8 cellular contexts compared by ENCODE assay signal in the genomic region with DNA sequence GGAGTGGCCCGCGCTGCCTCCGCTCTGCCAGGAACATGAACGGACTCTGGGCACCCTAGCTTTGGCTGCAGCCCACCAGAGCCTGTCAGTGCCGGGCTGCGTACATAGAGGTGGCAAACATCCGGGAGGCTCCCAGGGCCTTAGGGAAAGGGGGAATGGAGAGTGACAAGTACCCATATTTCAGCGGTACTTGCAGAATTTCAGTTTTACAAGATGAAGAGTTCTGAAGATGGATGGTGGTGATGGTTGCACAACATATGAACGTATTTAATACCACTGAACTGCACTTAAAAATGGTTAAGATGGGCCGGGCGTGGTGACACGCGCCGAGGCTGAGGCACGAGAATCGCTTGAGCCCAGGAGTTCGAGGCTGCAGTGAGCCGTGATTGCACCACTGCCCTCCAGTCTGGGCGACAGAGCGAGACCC. TPM values are rescaled to one million over a fixed set of nuclear protein-coding genes. Genes with fewer than 3 reads are reported as not detected.
DNase-seq lines count a peak whose midpoint lies in the region; ATAC-seq and TF ChIP-seq lines count a peak whose summit lies in the region.

No MANE protein-coding gene starts in this region.

- peaks cover 13% of the 10 kb centered on the region for H3K4me1 ChIP-seq in SJCRH30
- H3K4me1 ChIP-seq in fibroblast of lung (ENCODE audit: control insufficient read depth, extremely low read depth, insufficient read depth, low read length): peaks cover 7% of the 10 kb centered on the region
- no peaks in the 10 kb centered on the region for H3K4me1 ChIP-seq in rectal smooth muscle tissue (ENCODE audit: control insufficient read depth, insufficient read depth, low read length)

- H3K27me3 ChIP-seq in SJCRH30 (no peaks in the 10 kb centered on the region), fibroblast of lung (ENCODE audit: control insufficient read depth, insufficient read depth, low read length) (no peaks in the 10 kb centered on the region), rectal smooth muscle tissue (ENCODE audit: control insufficient read depth, insufficient read depth, low read length) (no peaks in the 10 kb centered on the region)

- H3K4me3 ChIP-seq in GM12875 (ENCODE audit: low read depth, low read length) (peak overlapping the region; percentile 83), SJCRH30 (peak overlapping the region; percentile 80), fibroblast of lung (replicated peaks in 1 of 4; ENCODE audit: control extremely low read depth in 1 of 4, insufficient read depth in 1 of 4, low read depth in 3 of 4, low read length in 4 of 4) (peak overlapping the region; percentile 79 to 98 (median 86)), rectal smooth muscle tissue (ENCODE audit: low read length) (peak overlapping the region; percentile 68)

- ATAC-seq in GM19023 (IDR thresholded peaks at IDR 0.05; ENCODE audit: unreplicated experiment) (no peak), GM18873 (IDR thresholded peaks at IDR 0.05; ENCODE audit: low FRiP score, unreplicated experiment) (no peak)

- H3K79me2 ChIP-seq in fibroblast of lung (ENCODE audit: control insufficient read depth, insufficient read depth, low read length): peaks cover 38% of the 10 kb centered on the region

- peaks cover 9% of the 10 kb centered on the region for H3K36me3 ChIP-seq in SJCRH30
- no peaks in the 10 kb centered on the region for H3K36me3 ChIP-seq in fibroblast of lung (ENCODE audit: control insufficient read depth, insufficient read depth, low read length)
- no peaks in the 10 kb centered on the region for H3K36me3 ChIP-seq in rectal smooth muscle tissue (ENCODE audit: control insufficient read depth, insufficient read depth, low read length)

- H3K27ac ChIP-seq in SJCRH30 (peak overlapping the region; percentile 89; the same call in 1 of the 2 replicates), fibroblast of lung (ENCODE audit: insufficient read depth, low read length) (peak overlapping the region; percentile 96), rectal smooth muscle tissue (ENCODE audit: low read depth, low read length) (no peak overlapping the region)

- H2AFZ ChIP-seq in fibroblast of lung (ENCODE audit: low read length): peak overlapping the region; percentile 75

- DNase-seq in SJCRH30 (no peak), fibroblast of lung (ENCODE audit: low read depth in 2 of 2) (peak in 1 of 2 donors; percentile 82), NCI-H345 (lab: John Stamatoyannopoulos, UW) (no peak), NCI-H748 (lab: John Stamatoyannopoulos, UW; ENCODE audit: unreplicated experiment) (no peak)

- peak overlapping the region; percentile 90 for H3K4me2 ChIP-seq in fibroblast of lung (ENCODE audit: extremely low read depth, insufficient read depth, low read length)

- peak overlapping the region; percentile 97 for H3K9ac ChIP-seq in fibroblast of lung (ENCODE audit: insufficient read depth, low read length)
- H3K9ac ChIP-seq in rectal smooth muscle tissue (ENCODE audit: low read length): no peak overlapping the region

- H3K9me3 ChIP-seq in SJCRH30 (replicated peaks) (no peaks in the 10 kb centered on the region), fibroblast of lung (ENCODE audit: control insufficient read depth, insufficient read depth, low read depth, low read length) (no peaks in the 10 kb centered on the region)

- H4K20me1 ChIP-seq in fibroblast of lung (ENCODE audit: control insufficient read depth, extremely low read depth, insufficient read depth, low read length): no peaks in the 10 kb centered on the region

- no peak for TF ChIP-seq CTCF in GM12875 (IDR thresholded peaks at IDR 0.05; ENCODE audit: borderline replicate concordance, insufficient read depth, low read depth, low read length)
- TF ChIP-seq CTCF in fibroblast of lung (conservative IDR thresholded peaks at IDR 0.05 in 1 of 2, IDR thresholded peaks at IDR 0.05 in 1 of 2; ENCODE audit: low read depth in 1 of 2, low read length in 2 of 2): no peak

RNA-seq across cellular contexts. Expression of a gene that starts 0.9 kb away (rescaled TPM):
- total RNA-seq in SJCRH30 (2014; rRNA removed; shearing (Covaris generic)): 210 and 236 TPM in 2 replicates
- total RNA-seq in fibroblast of lung: 325 and 334 TPM in 2 replicates
- polyA plus RNA-seq in fibroblast of lung: 72.2 and 95.4 TPM in 2 replicates
- 62.4 and 69.5 TPM in 2 replicates for polyA plus RNA-seq in fibroblast of lung (2012)
- polyA minus RNA-seq in fibroblast of lung (ENCODE audit: low replicate concordance): 24.5 and 25.9 TPM in 2 replicates

RNA-seq across cellular contexts. Expression of a gene that starts 20.6 kb away (rescaled TPM):
- total RNA-seq in SJCRH30 (2014; rRNA removed; shearing (Covaris generic)): 175 and 185 TPM in 2 replicates
- total RNA-seq in fibroblast of lung: 80.9 and 87.4 TPM in 2 replicates
- polyA plus RNA-seq in fibroblast of lung: 61.6 and 80.3 TPM in 2 replicates
- 41.3 and 47.4 TPM in 2 replicates for polyA plus RNA-seq in fibroblast of lung (2012)
- polyA minus RNA-seq in fibroblast of lung (ENCODE audit: low replicate concordance): 14.6 and 19.2 TPM in 2 replicates

RNA-seq across cellular contexts. Expression of a gene that starts 51.6 kb away (rescaled TPM):
- 54.6 and 60.1 TPM in 2 replicates for total RNA-seq in SJCRH30 (2014; rRNA removed; shearing (Covaris generic))
- 19.5 and 28.2 TPM in 2 replicates for total RNA-seq in fibroblast of lung
- polyA plus RNA-seq in fibroblast of lung: 48.8 and 55.7 TPM in 2 replicates
- 59.4 and 81.0 TPM in 2 replicates for polyA plus RNA-seq in fibroblast of lung (2012)
- polyA minus RNA-seq in fibroblast of lung (ENCODE audit: low replicate concordance): 0.78 and 3.8 TPM in 2 replicates
